In genomic region chr2:178782236-178782635, GRCh38 we compare ENCODE assay signal across 19 cellular contexts.
DNase-seq lines count a peak whose midpoint lies in the region; ATAC-seq lines count a peak whose summit lies in the region.
"Had no signal": no experiment of that assay in that cellular context is flagged by ENCODE, and none has a peak within 500 bp of the region (broad histone marks: within the 10 kb centered on the region; RNA-seq: fewer than 3 reads in every experiment).

No MANE protein-coding gene starts in this region.

- DNase-seq in kidney tubule cell (ENCODE audit: low spot score) (peak; percentile 5), activated gamma-delta T cell treated with Interleukin-2 at 50 U/mL for 16 hours (no peak), glomerular visceral epithelial cell (ENCODE audit: extremely low spot score) (no peak), activated gamma-delta T cell (lab: John Stamatoyannopoulos, UW) (no peak), NCI-H82 (lab: John Stamatoyannopoulos, UW) (no peak)
- DNase-seq: CD4-positive, alpha-beta memory T cell; DND-41; GF-D8; H7; NCI-H1105 treated with DMSO at 0.1 percent for 48 hours; NCI-H187; NCI-H69; Peyer's patch; Right ventricle myocardium superior; T-helper 2 cell had no signal

- ATAC-seq in GM19025 (IDR thresholded peaks at IDR 0.05; ENCODE audit: low read depth, unreplicated experiment) (peak; percentile 86), GM21786 (IDR thresholded peaks at IDR 0.05; ENCODE audit: unreplicated experiment) (peak; percentile 69), HG03565 (IDR thresholded peaks at IDR 0.05; ENCODE audit: unreplicated experiment) (peak; percentile 64)
- ATAC-seq: HepG2 had no signal
